20 cellular contexts compared by ENCODE assay signal in genomic region chr17:55757659-55758058, GRCh38. TPM values are rescaled to one million over a fixed set of nuclear protein-coding genes. Genes with fewer than 3 reads are reported as not detected.
DNase-seq lines count a peak whose midpoint lies in the region; ATAC-seq, FAIRE-seq and TF ChIP-seq lines count a peak whose summit lies in the region.
"Had no signal": no experiment of that assay in that cellular context is flagged by ENCODE, and none has a peak within 500 bp of the region (broad histone marks: within the 10 kb centered on the region; RNA-seq: fewer than 3 reads in every experiment).

No MANE protein-coding gene starts in this region.

- ATAC-seq in GM19395 (IDR thresholded peaks at IDR 0.05; ENCODE audit: unreplicated experiment) = peak; percentile 56
- ATAC-seq in GM21619 (IDR thresholded peaks at IDR 0.05; ENCODE audit: unreplicated experiment) = peak; percentile 80
- peak; percentile 49 for ATAC-seq in HG03139 (IDR thresholded peaks at IDR 0.05; ENCODE audit: unreplicated experiment)

- peak overlapping the region in 2 of 5 donors; percentile 20 to 59 for H3K27ac ChIP-seq in stomach
- H3K27ac ChIP-seq: C4-2B, SJSA1 had no signal

- TF ChIP-seq CTCF in GM12865 (IDR thresholded peaks at IDR 0.05; ENCODE audit: insufficient read depth, low read depth, low read length, missing control alignments) (no peak), stomach (IDR thresholded peaks at IDR 0.05) (no peak)

- H3K4me1 ChIP-seq in stomach = peaks cover 0 to 70% (median 20%) of the 10 kb centered on the region in 4 donors

- no peaks in the 10 kb centered on the region for H3K27me3 ChIP-seq in stomach
- H3K27me3 ChIP-seq: SJSA1 had no signal

- no peak for TF ChIP-seq POLR2A in stomach (IDR thresholded peaks at IDR 0.05)

- WGBS in stomach, 5 donors = 91 to 97% (median 95%) methylated on average over 1 of the region's 1 CpG

- DNase-seq in GM12865 (ENCODE audit: low read depth) (peak; percentile 44), NCI-H2196 treated with DMSO at 0.1 percent for 48 hours (lab: John Stamatoyannopoulos, UW; ENCODE audit: unreplicated experiment) (no peak), stomach (no peak), frontal cortex (ENCODE audit: low spot score in 2 of 2) (no peak), AG08396 (ENCODE audit: low spot score) (no peak)
- DNase-seq: COR-L47; HCEC 1CT; NCI-H2107; NCI-H345; NCI-H526 treated with DMSO at 0.1 percent for 48 hours; NK-92 treated with Interleukin-12 subunit alpha and Interleukin-12 subunit beta, amount 100 ng/mL, for 24 hours; OCI-M1; RPMI8226; SW 1271 had no signal

- no peak for FAIRE-seq in frontal cortex (lab: Jason Lieb, UNC)

- H3K36me3 ChIP-seq in stomach = peaks cover 0 to 13% (median 10%) of the 10 kb centered on the region in 4 donors

- intact Hi-C loops in stomach (cut with DNase I; ENCODE audit: low total_unique reads) = no loop called here

- no peak for TF ChIP-seq EP300 in stomach (IDR thresholded peaks at IDR 0.05)

- no peak overlapping the region for H3K4me3 ChIP-seq in GM12865 (ENCODE audit: low read depth, low read length)
- H3K4me3 ChIP-seq in stomach = no peak overlapping the region
- H3K4me3 ChIP-seq: SJSA1 had no signal

- H3K9me3 ChIP-seq in stomach = no peaks in the 10 kb centered on the region
- H3K9me3 ChIP-seq: SJSA1 had no signal

RNA-seq across cellular contexts. Expression of gene PCTP, which starts 6.8 kb away (rescaled TPM):
- total RNA-seq in stomach (10 to 100 TPM in 3 of 5 donors, 1 to 10 TPM in 2; 4.7 to 69.2 (median 23.1) TPM), frontal cortex (4.9 TPM)
- 10 to 100 TPM; 14.6 to 22.8 (median 22.5) TPM for polyA plus RNA-seq in stomach

RNA-seq across cellular contexts. Expression of gene TMEM100, which starts 35.0 kb away (rescaled TPM):
- total RNA-seq in stomach = 10 to 100 TPM in 4 of 5 donors, under 1 TPM in 1; 0.29 to 51.6 (median 23.2) TPM
- polyA plus RNA-seq in stomach = 10 to 100 TPM; 20.2 to 35.3 (median 28.9) TPM
- total RNA-seq in frontal cortex = 3.3 TPM
- total RNA-seq: A172 had no signal
